Comparison of ENCODE assay signal across 23 cellular contexts in the genomic region with DNA sequence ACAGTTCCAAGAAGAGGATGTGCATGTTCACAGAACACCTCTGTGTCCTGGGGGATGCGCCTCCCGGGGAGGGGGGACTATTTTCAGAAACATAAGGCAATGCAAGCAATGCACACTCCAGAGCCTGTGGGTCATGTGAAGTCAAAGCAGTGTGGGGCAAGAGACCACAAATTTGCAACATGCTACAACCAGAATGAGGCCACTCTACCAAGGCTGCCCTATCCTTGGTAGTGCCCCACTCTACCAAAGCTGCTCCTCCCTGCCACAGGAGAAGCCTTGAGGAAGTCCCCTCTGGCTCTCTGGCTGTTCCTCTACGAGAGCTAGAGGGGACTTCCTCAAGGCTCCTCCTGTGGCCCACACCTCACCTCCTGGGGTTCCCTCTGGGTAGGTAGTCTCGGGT. TPM values are rescaled to one million over a fixed set of nuclear protein-coding genes. Genes with fewer than 3 reads are reported as not detected.
DNase-seq lines count a peak whose midpoint lies in the region; ATAC-seq and TF ChIP-seq lines count a peak whose summit lies in the region.
"Had no signal": no experiment of that assay in that cellular context is flagged by ENCODE, and none has a peak within 500 bp of the region (broad histone marks: within the 10 kb centered on the region; RNA-seq: fewer than 3 reads in every experiment).

No MANE protein-coding gene starts in this region.

- no peak overlapping the region for H3K9ac ChIP-seq in DND-41 (ENCODE audit: low read depth, low read length)
- H3K9ac ChIP-seq: BLaER1 had no signal

- no peak overlapping the region for H2AFZ ChIP-seq in DND-41 (ENCODE audit: low read depth, low read length)
- H2AFZ ChIP-seq: GM23338 had no signal

- H3K4me2 ChIP-seq in DND-41 (ENCODE audit: insufficient read depth, low read length), result no peak overlapping the region
- H3K4me2 ChIP-seq: BLaER1, GM23338 had no signal

- ATAC-seq in DND-41 (ENCODE audit: insufficient read depth, low read depth) (0 out of 3 replicates have a peak, but pooled peaks have one; percentile 25), upper lobe of right lung (peak; percentile 72), GM18505 (IDR thresholded peaks at IDR 0.05; ENCODE audit: unreplicated experiment) (no peak)
- ATAC-seq: GM23338, HepG2 had no signal

- H3K27me3 ChIP-seq in DND-41 (ENCODE audit: insufficient read depth, low read length, poor library complexity), result no peaks in the 10 kb centered on the region
- no peaks in the 10 kb centered on the region for H3K27me3 ChIP-seq in upper lobe of right lung
- H3K27me3 ChIP-seq: BLaER1, SJSA1 had no signal

- no peaks in the 10 kb centered on the region for H3K4me1 ChIP-seq in DND-41 (ENCODE audit: insufficient read depth, low read length)
- no peaks in the 10 kb centered on the region for H3K4me1 ChIP-seq in upper lobe of right lung
- H3K4me1 ChIP-seq: BLaER1, SJSA1 had no signal

- peaks cover 21% of the 10 kb centered on the region for H4K20me1 ChIP-seq in DND-41 (ENCODE audit: insufficient read depth, low read length)

- H3K9me3 ChIP-seq in DND-41 (ENCODE audit: insufficient read depth, low read length, severe bottlenecking) (no peaks in the 10 kb centered on the region), upper lobe of right lung (no peaks in the 10 kb centered on the region)
- H3K9me3 ChIP-seq: BLaER1, Caco-2, SJSA1 had no signal

- H3K27ac ChIP-seq in DND-41 (ENCODE audit: low read length) (no peak overlapping the region), upper lobe of right lung (no peak overlapping the region)
- H3K27ac ChIP-seq: BLaER1, SJSA1 had no signal

- no peak for TF ChIP-seq POLR2A in NB4 (IDR thresholded peaks at IDR 0.05; ENCODE audit: extremely low read depth, insufficient read length)
- no peak for TF ChIP-seq POLR2A in GM18505 (IDR thresholded peaks at IDR 0.05; ENCODE audit: borderline replicate concordance, extremely low read depth, insufficient read depth, insufficient read length)

- H3K36me3 ChIP-seq in DND-41 (ENCODE audit: insufficient read depth, low read length), result peaks cover 15% of the 10 kb centered on the region
- peaks cover 19% of the 10 kb centered on the region for H3K36me3 ChIP-seq in upper lobe of right lung

- TF ChIP-seq CTCF in DND-41 (IDR thresholded peaks at IDR 0.05; ENCODE audit: borderline replicate concordance, extremely low read depth, low read length, poor library complexity, severe bottlenecking) (no peak), NB4 (IDR thresholded peaks at IDR 0.05; ENCODE audit: low read depth, low read length) (no peak), upper lobe of right lung (IDR thresholded peaks at IDR 0.05) (no peak)

- DNase-seq in DND-41 (no peak), NB4 (ENCODE audit: low read depth) (peak; percentile 33), SKM-1 treated with dmso at 0.1 percent for 144 hours (lab: John Stamatoyannopoulos, UW; ENCODE audit: unreplicated experiment) (peak; percentile 68), upper lobe of right lung (no peak), NCI-H510A (lab: John Stamatoyannopoulos, UW) (no peak), DMS114 treated with DMSO at 0.1 percent for 48 hours (lab: John Stamatoyannopoulos, UW; ENCODE audit: unreplicated experiment) (no peak)
- DNase-seq: Caco-2; CD4-positive, CD25-positive, alpha-beta regulatory T cell; DMS79 treated with DMSO at 0.1 percent for 48 hours; H9; HFFc6; Karpas-422; NCI-H1048; NCI-H1417 treated with DMSO at 0.1 percent for 48 hours; NCI-H1694 treated with DMSO at 0.1 percent for 48 hours; NCI-H2081; NCI-H2227 treated with DMSO at 0.1 percent for 48 hours; NCI-H69 had no signal

- peaks cover 11% of the 10 kb centered on the region for H3K79me2 ChIP-seq in DND-41 (ENCODE audit: insufficient read depth, low read length)

- H3K4me3 ChIP-seq in DND-41 (ENCODE audit: low read depth in 1 of 2, low read length in 2 of 2) (no peak overlapping the region), NB4 (ENCODE audit: low read depth, low read length) (no peak overlapping the region), upper lobe of right lung (no peak overlapping the region)
- H3K4me3 ChIP-seq: BLaER1, GM23338, SJSA1 had no signal

- intact Hi-C loops in upper lobe of right lung (cut with DNase I), result no loop called here

RNA-seq across cellular contexts. Expression of gene NR2C2, which starts 8.4 kb away (rescaled TPM):
- 52.5 TPM for total RNA-seq in upper lobe of right lung

Comparison
In these comparisons a context has a peak if more than half of its experiments do, and no peak if none do; other contexts are left out.
1. DNase-seq: peak in NB4 (single experiment) and SKM-1 treated with dmso at 0.1 percent for 144 hours (single experiment); none in DND-41 (single experiment), upper lobe of right lung (single experiment), NCI-H510A (single experiment) and DMS114 treated with DMSO at 0.1 percent for 48 hours (single experiment).